In genomic region chr20:41601742-41602141, GRCh38 we compare ENCODE assay signal across 25 cellular contexts.
"Had no signal": no experiment of that assay in that cellular context is flagged by ENCODE, and none has a peak within 500 bp of the region (broad histone marks: within the 10 kb centered on the region; RNA-seq: fewer than 3 reads in every experiment).

No MANE protein-coding gene starts in this region.

- H3K27me3 Mint-ChIP-seq: dendritic cell treated with granulocyte-macrophage colony-stimulating factor and Interleukin-4, amounts not matched to agents 40 ng/mL and 50 ng/mL, for 4 days; naive B cell; natural killer cell treated with Interleukin-12 subunit alpha and Interleukin-12 subunit beta and Interleukin-15 and Interleukin-18, amount 100 ng/mL, for 72 hours had no signal

- H3K4me3 Mint-ChIP-seq: dendritic cell treated with granulocyte-macrophage colony-stimulating factor and Interleukin-4, amounts not matched to agents 40 ng/mL and 50 ng/mL, for 4 days; mesothelial cell of epicardium; naive B cell; natural killer cell treated with Interleukin-12 subunit alpha and Interleukin-12 subunit beta and Interleukin-15 and Interleukin-18, amount 100 ng/mL, for 72 hours; neural crest cell had no signal

- H3K27ac Mint-ChIP-seq: dendritic cell treated with granulocyte-macrophage colony-stimulating factor and Interleukin-4, amounts not matched to agents 40 ng/mL and 50 ng/mL, for 4 days; mesothelial cell of epicardium; natural killer cell treated with Interleukin-12 subunit alpha and Interleukin-12 subunit beta and Interleukin-15 and Interleukin-18, amount 100 ng/mL, for 72 hours had no signal

- H3K4me1 Mint-ChIP-seq: mesothelial cell of epicardium, neural crest cell had no signal

- H3K4me3 ChIP-seq: colonic mucosa, esophagus muscularis mucosa, mucosa of descending colon, pancreas, skin epidermis, spleen, stomach, thyroid gland, vagina had no signal

- ATAC-seq: foreskin keratinocyte; mucosa of descending colon; natural killer cell treated with Interleukin-12 subunit alpha and Interleukin-12 subunit beta and Interleukin-15 and Interleukin-18, amount 100 ng/mL, for 72 hours; pancreas had no signal

- H3K9me3 ChIP-seq: pancreas, thyroid gland had no signal

- H3K27ac ChIP-seq: colonic mucosa, esophagus muscularis mucosa, foreskin keratinocyte, neutrophil, pancreas, skin epidermis, spleen, stomach, thyroid gland, vagina had no signal

- DNase-seq: colonic mucosa; effector CD8-positive, alpha-beta T cell; foreskin keratinocyte; glutamatergic neuron; mesenchymal stem cell; mucosa of descending colon; naive B cell; pancreas; retina; spleen; stimulated activated CD4-positive, alpha-beta T cell treated with anti-CD3 and anti-CD28 coated beads, Interleukin-4, amount 100 ng/mL, for 4 hours; stimulated activated naive CD4-positive, alpha-beta T cell; stomach; trophoblast cell had no signal

- H3K36me3 ChIP-seq: colonic mucosa, esophagus muscularis mucosa, neutrophil, pancreas, thyroid gland, vagina had no signal

- H3K27me3 ChIP-seq: colonic mucosa, esophagus muscularis mucosa, foreskin keratinocyte, neutrophil, pancreas, spleen, stomach, thyroid gland, vagina had no signal

- FAIRE-seq: endothelial cell of umbilical vein, keratinocyte, pancreas had no signal

- H3K4me1 ChIP-seq: colonic mucosa, foreskin keratinocyte, pancreas, vagina had no signal
